In genomic region chr5:107661650-107662044, GRCh38 we compare ENCODE assay signal across 15 cellular contexts. TPM values are rescaled to one million over a fixed set of nuclear protein-coding genes. Genes with fewer than 3 reads are reported as not detected.
DNase-seq lines count a peak whose midpoint lies in the region; ATAC-seq, FAIRE-seq and TF ChIP-seq lines count a peak whose summit lies in the region.
"Had no signal": no experiment of that assay in that cellular context is flagged by ENCODE, and none has a peak within 500 bp of the region (broad histone marks: within the 10 kb centered on the region; RNA-seq: fewer than 3 reads in every experiment).

No MANE protein-coding gene starts in this region.

- peak overlapping the region; percentile 6 for H3K4me3 Mint-ChIP-seq in astrocyte (ENCODE audit: unreplicated experiment)
- peak overlapping the region; percentile 47 for H3K4me3 Mint-ChIP-seq in neural crest cell
- H3K4me3 Mint-ChIP-seq: CD14-positive monocyte; CD8-positive, alpha-beta T cell had no signal

- H3K27ac Mint-ChIP-seq in astrocyte (ENCODE audit: unreplicated experiment): no peak overlapping the region
- H3K27ac Mint-ChIP-seq in neural crest cell (ENCODE audit: unreplicated experiment): peak overlapping the region; percentile 9
- H3K27ac Mint-ChIP-seq: CD14-positive monocyte; CD8-positive, alpha-beta T cell had no signal

- H3K4me1 ChIP-seq in HEK293 (ENCODE audit: control insufficient read depth, insufficient read depth, low read length) (peaks cover 38% of the 10 kb centered on the region), astrocyte (ENCODE audit: insufficient read depth, low read length) (no peaks in the 10 kb centered on the region)

- POLR2A ChIA-PET in HEK293 (lab: Yijun Ruan, JAX): no interaction called here

- H3K9ac ChIP-seq in astrocyte (ENCODE audit: low read length): no peak overlapping the region

- no peak overlapping the region for H3K4me3 ChIP-seq in HEK293 (ENCODE audit: low read depth, low read length)
- no peak overlapping the region for H3K4me3 ChIP-seq in astrocyte (ENCODE audit: insufficient read depth, low read depth, low read length)
- H3K4me3 ChIP-seq: A549, K562 had no signal

- ATAC-seq in HG03571 (IDR thresholded peaks at IDR 0.05; ENCODE audit: unreplicated experiment): no peak
- ATAC-seq: A549; CD8-positive, alpha-beta T cell; K562 had no signal

- H3K4me1 Mint-ChIP-seq in astrocyte (ENCODE audit: low read depth, unreplicated experiment) (peaks cover 33% of the 10 kb centered on the region), neural crest cell (peaks cover 67% of the 10 kb centered on the region)
- H3K4me1 Mint-ChIP-seq: CD14-positive monocyte had no signal

- DNase-seq in astrocyte (ENCODE audit: low read depth) (no peak), neural crest cell (ENCODE audit: low read depth, low spot score) (no peak), NCI-H1436 (lab: John Stamatoyannopoulos, UW) (no peak), SW 1271 (lab: John Stamatoyannopoulos, UW) (no peak), amniotic stem cell (lab: John Stamatoyannopoulos, UW) (no peak)
- DNase-seq: BE2C; CD8-positive, alpha-beta T cell; COR-L47; HCEC 1CT had no signal

- H3K36me3 Mint-ChIP-seq in astrocyte (ENCODE audit: low read depth, unreplicated experiment): no peaks in the 10 kb centered on the region
- H3K36me3 Mint-ChIP-seq in neural crest cell (ENCODE audit: low read depth): no peaks in the 10 kb centered on the region
- H3K36me3 Mint-ChIP-seq: CD14-positive monocyte; CD8-positive, alpha-beta T cell had no signal

- no peak overlapping the region for H2AFZ ChIP-seq in astrocyte (ENCODE audit: low read depth, low read length)

- H3K4me2 ChIP-seq in astrocyte (ENCODE audit: low read length): no peak overlapping the region

- FAIRE-seq in G401.6 (lab: Jason Lieb, UNC): peak; percentile 81
- FAIRE-seq in astrocyte (lab: Jason Lieb, UNC): no peak
- FAIRE-seq: K562 had no signal

- no peaks in the 10 kb centered on the region for H3K9me3 Mint-ChIP-seq in astrocyte (ENCODE audit: unreplicated experiment)
- no peaks in the 10 kb centered on the region for H3K9me3 Mint-ChIP-seq in neural crest cell
- H3K9me3 Mint-ChIP-seq: CD14-positive monocyte; CD8-positive, alpha-beta T cell had no signal

- H4K20me1 ChIP-seq in astrocyte (ENCODE audit: insufficient read depth, low read length): no peaks in the 10 kb centered on the region

- H3K27ac ChIP-seq in HEK293 (ENCODE audit: extremely low read depth, low read depth, low read length): no peak overlapping the region
- no peak overlapping the region for H3K27ac ChIP-seq in astrocyte (ENCODE audit: low read depth, low read length)
- H3K27ac ChIP-seq: A549 had no signal

- H3K36me3 ChIP-seq in HEK293 (ENCODE audit: control insufficient read depth in 2 of 2, insufficient read depth in 1 of 2, low read length in 2 of 2) (no peaks in the 10 kb centered on the region), astrocyte (ENCODE audit: insufficient read depth, low read length) (no peaks in the 10 kb centered on the region)
- H3K36me3 ChIP-seq: BE2C had no signal

- CTCF ChIA-PET in HEK293 (lab: Yijun Ruan, JAX): no interaction called here

- H3K27me3 Mint-ChIP-seq in astrocyte (ENCODE audit: low read depth, unreplicated experiment) (no peaks in the 10 kb centered on the region), neural crest cell (ENCODE audit: low read depth) (no peaks in the 10 kb centered on the region)

- H3K79me2 ChIP-seq in astrocyte (ENCODE audit: insufficient read depth, low read length): no peaks in the 10 kb centered on the region

- no peak for TF ChIP-seq CTCF in HEK293 (tag by site-specific recombination; IDR thresholded peaks at IDR 0.05)
- no peak for TF ChIP-seq CTCF in astrocyte (IDR thresholded peaks at IDR 0.05; ENCODE audit: insufficient read depth, low read depth, low read length)
- no peak for TF ChIP-seq CTCF in neural crest cell (conservative IDR thresholded peaks at IDR 0.05)

- no peaks in the 10 kb centered on the region for H3K9me3 ChIP-seq in HEK293 (ENCODE audit: control insufficient read depth, insufficient read depth, low read depth, low read length)
- H3K9me3 ChIP-seq in astrocyte (ENCODE audit: insufficient read depth, low read depth, low read length): no peaks in the 10 kb centered on the region
- H3K9me3 ChIP-seq: A549, BE2C had no signal

- no peaks in the 10 kb centered on the region for H3K27me3 ChIP-seq in astrocyte (ENCODE audit: insufficient read depth, low read length)
- H3K27me3 ChIP-seq: BE2C had no signal

TF ChIP-seq in HEK293, 187 proteins besides CTCF, POLR2A, EP300 and RAD21:
- TF ChIP-seq ZNF624 (tag by site-specific recombination; IDR thresholded peaks at IDR 0.05) (no peak), SP7 (tag by site-specific recombination; IDR thresholded peaks at IDR 0.05) (peak; percentile 95), ZNF843 (tag by site-specific recombination; IDR thresholded peaks at IDR 0.05) (peak; percentile 26; the same call in 1 of the 2 replicates), OSR2 (tag by site-specific recombination; IDR thresholded peaks at IDR 0.05) (peak; percentile 9; the same call in 1 of the 2 replicates), ZSCAN5A (tag by site-specific recombination; IDR thresholded peaks at IDR 0.05) (no peak), KLF8 (tag by site-specific recombination; IDR thresholded peaks at IDR 0.05) (no peak), KLF17 (tag by site-specific recombination; IDR thresholded peaks at IDR 0.05) (no peak), FEZF1 (tag by site-specific recombination; IDR thresholded peaks at IDR 0.05) (no peak), ZNF416 (tag by site-specific recombination; IDR thresholded peaks at IDR 0.05) (no peak), ZBTB8A (tag by site-specific recombination; IDR thresholded peaks at IDR 0.05) (no peak)
- TF ChIP-seq, protein P1, sequence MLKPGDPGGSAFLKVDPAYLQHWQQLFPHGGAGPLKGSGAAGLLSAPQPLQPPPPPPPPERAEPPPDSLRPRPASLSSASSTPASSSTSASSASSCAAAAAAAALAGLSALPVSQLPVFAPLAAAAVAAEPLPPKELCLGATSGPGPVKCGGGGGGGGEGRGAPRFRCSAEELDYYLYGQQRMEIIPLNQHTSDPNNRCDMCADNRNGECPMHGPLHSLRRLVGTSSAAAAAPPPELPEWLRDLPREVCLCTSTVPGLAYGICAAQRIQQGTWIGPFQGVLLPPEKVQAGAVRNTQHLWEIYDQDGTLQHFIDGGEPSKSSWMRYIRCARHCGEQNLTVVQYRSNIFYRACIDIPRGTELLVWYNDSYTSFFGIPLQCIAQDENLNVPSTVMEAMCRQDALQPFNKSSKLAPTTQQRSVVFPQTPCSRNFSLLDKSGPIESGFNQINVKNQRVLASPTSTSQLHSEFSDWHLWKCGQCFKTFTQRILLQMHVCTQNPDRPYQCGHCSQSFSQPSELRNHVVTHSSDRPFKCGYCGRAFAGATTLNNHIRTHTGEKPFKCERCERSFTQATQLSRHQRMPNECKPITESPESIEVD (tag by site-specific recombination; IDR thresholded peaks at IDR 0.05): peak; percentile 75

RNA-seq across cellular contexts. Expression of gene EFNA5, which starts 9.1 kb away (rescaled TPM):
- total RNA-seq in astrocyte (50.5 and 59.3 TPM in 2 replicates), neural crest cell (42.2 and 43.0 TPM in 2 replicates)
- total RNA-seq: CD8-positive, alpha-beta T cell; K562 had no signal
